ENCODE assay signal across 22 cellular contexts in genomic region chr12:1644113-1644512, GRCh38. TPM values are rescaled to one million over a fixed set of nuclear protein-coding genes. Genes with fewer than 3 reads are reported as not detected.
DNase-seq lines count a peak whose midpoint lies in the region; ATAC-seq and TF ChIP-seq lines count a peak whose summit lies in the region.
"Had no signal": no experiment of that assay in that cellular context is flagged by ENCODE, and none has a peak within 500 bp of the region (broad histone marks: within the 10 kb centered on the region; RNA-seq: fewer than 3 reads in every experiment).

No MANE protein-coding gene starts in this region.

- H3K27me3 ChIP-seq in sigmoid colon: no peaks in the 10 kb centered on the region
- H3K27me3 ChIP-seq: breast epithelium, heart left ventricle, thyroid gland had no signal

- H3K4me3 ChIP-seq in sigmoid colon: no peak overlapping the region
- H3K4me3 ChIP-seq: breast epithelium, heart left ventricle, psoas muscle, thyroid gland had no signal

- WGBS in sigmoid colon, 2 donors: 54 to 69% methylated on average over 3 of the region's 3 CpGs

- no peak for TF ChIP-seq EP300 in sigmoid colon (IDR thresholded peaks at IDR 0.05)

- peak; percentile 28 for ATAC-seq in SK-N-SH treated with all-trans-retinoic acid at 6 μM for 48 hours
- ATAC-seq in GM21528 (IDR thresholded peaks at IDR 0.05; ENCODE audit: low FRiP score, unreplicated experiment): no peak
- ATAC-seq: activated naive CD8-positive, alpha-beta T cell treated with anti-CD3 and anti-CD28 coated beads, Interleukin-2, amount 50 U/mL, for 24 hours had no signal

- intact Hi-C loops in sigmoid colon (cut with DNase I): loop anchor here (10.0 kb wide), 1 partner anchor 941 kb away; no protein-coding TSS in a partner anchor

- H3K4me1 Mint-ChIP-seq in immature natural killer cell: peaks cover 0 to 6% of the 10 kb centered on the region in 2 donors

- no peaks in the 10 kb centered on the region for H3K9me3 ChIP-seq in sigmoid colon
- H3K9me3 ChIP-seq: breast epithelium, heart left ventricle, psoas muscle, thyroid gland had no signal

- no peak overlapping the region for H3K27ac Mint-ChIP-seq in immature natural killer cell
- H3K27ac Mint-ChIP-seq: activated naive CD8-positive, alpha-beta T cell treated with anti-CD3 and anti-CD28 coated beads, Interleukin-2, amount 50 U/mL, for 24 hours; CD8-positive, alpha-beta memory T cell had no signal

- no peak for TF ChIP-seq CTCF in sigmoid colon (IDR thresholded peaks at IDR 0.05)

- H3K27me3 Mint-ChIP-seq in immature natural killer cell (ENCODE audit: low read depth in 3 of 3): peaks cover 0 to 2% (median 2%) of the 10 kb centered on the region in 3 donors

- DNase-seq in NCI-H1092 (lab: John Stamatoyannopoulos, UW): peak; percentile 54
- DNase-seq in islet precursor cell: peak; percentile 80
- DNase-seq in sigmoid colon: no peak
- DNase-seq in NCI-H1048 (lab: John Stamatoyannopoulos, UW): no peak
- DNase-seq in immature natural killer cell: no peak
- DNase-seq: activated CD4-positive, alpha-beta T cell treated with anti-CD3 and anti-CD28 coated beads, Interleukin-2, amount 50 U/mL, for 1 hour; activated CD8-positive, alpha-beta memory T cell treated with anti-CD3 and anti-CD28 coated beads, Interleukin-2, amount 50 U/mL, for 4 hours; activated naive CD8-positive, alpha-beta T cell treated with anti-CD3 and anti-CD28 coated beads, Interleukin-2, amount 50 U/mL, for 24 hours; CD8-positive, alpha-beta memory T cell; DND-41; MM.1S; NCI-H226; NK-92 treated with Interleukin-12 subunit alpha and Interleukin-12 subunit beta, amount 100 ng/mL, for 24 hours; stimulated activated naive CD4-positive, alpha-beta T cell; T-helper 2 cell had no signal

- H3K36me3 Mint-ChIP-seq in immature natural killer cell: no peaks in the 10 kb centered on the region
- H3K36me3 Mint-ChIP-seq: CD8-positive, alpha-beta memory T cell had no signal

- peak overlapping the region in 3 of 4 donors; percentile 58 to 77 (median 70) for H3K27ac ChIP-seq in sigmoid colon
- H3K27ac ChIP-seq: breast epithelium, psoas muscle, thyroid gland, VCaP had no signal

- H3K9me3 Mint-ChIP-seq in immature natural killer cell: no peaks in the 10 kb centered on the region
- H3K9me3 Mint-ChIP-seq: activated naive CD8-positive, alpha-beta T cell treated with anti-CD3 and anti-CD28 coated beads, Interleukin-2, amount 50 U/mL, for 24 hours; CD8-positive, alpha-beta memory T cell had no signal

- peaks cover 0 to 75% (median 46%) of the 10 kb centered on the region in 4 donors for H3K4me1 ChIP-seq in sigmoid colon

- no peak for TF ChIP-seq POLR2A in sigmoid colon (IDR thresholded peaks at IDR 0.05)

- H3K36me3 ChIP-seq in sigmoid colon: peaks cover 0 to 29% (median 7%) of the 10 kb centered on the region in 4 donors
- H3K36me3 ChIP-seq: breast epithelium, thyroid gland had no signal

- H3K4me3 Mint-ChIP-seq in immature natural killer cell: no peak overlapping the region
- H3K4me3 Mint-ChIP-seq: activated naive CD8-positive, alpha-beta T cell treated with anti-CD3 and anti-CD28 coated beads, Interleukin-2, amount 50 U/mL, for 24 hours; CD8-positive, alpha-beta memory T cell had no signal

TF ChIP-seq in SK-N-SH treated with all-trans-retinoic acid at 6 μM for 48 hours, 23 proteins besides CTCF, POLR2A, EP300 and RAD21:
- TF ChIP-seq GLIS3 (CRISPR knock-in tag; IDR thresholded peaks at IDR 0.05): no peak
- no peak for TF ChIP-seq POU6F1 (CRISPR knock-in tag; IDR thresholded peaks at IDR 0.05; ENCODE audit: borderline replicate concordance, low read depth)
- no peak for TF ChIP-seq ISL1 (CRISPR knock-in tag; IDR thresholded peaks at IDR 0.05)
- no peak for TF ChIP-seq ARNTL (CRISPR knock-in tag; IDR thresholded peaks at IDR 0.05; ENCODE audit: borderline replicate concordance, low read depth)
- no peak for TF ChIP-seq TOX (CRISPR knock-in tag; IDR thresholded peaks at IDR 0.05; ENCODE audit: borderline replicate concordance)
- TF ChIP-seq CSRNP3 (CRISPR knock-in tag; IDR thresholded peaks at IDR 0.05): no peak
- TF ChIP-seq CSDC2 (CRISPR knock-in tag; IDR thresholded peaks at IDR 0.05): no peak
- TF ChIP-seq ZC3H10 (CRISPR knock-in tag; IDR thresholded peaks at IDR 0.05): no peak
- TF ChIP-seq TSHZ2 (CRISPR knock-in tag; IDR thresholded peaks at IDR 0.05): no peak
- no peak for TF ChIP-seq ZFP30 (CRISPR knock-in tag; IDR thresholded peaks at IDR 0.05)
TF ChIP-seq in SK-N-SH treated with all-trans-retinoic acid at 6 μM for 48 hours: peak in this region for 0.

RNA-seq across cellular contexts. Expression of gene WNT5B, which starts 15.1 kb away (rescaled TPM):
- 10 to 100 TPM in 3 of 4 donors, 1 to 10 TPM in 1; 8.4 to 72.3 (median 22.1) TPM for total RNA-seq in sigmoid colon
- 1 to 10 TPM in 2 of 3 donors, under 1 TPM in 1; 0.69 to 3.5 (median 1.8) TPM for polyA plus RNA-seq in sigmoid colon
- polyA plus RNA-seq in immature natural killer cell: not detected
- total RNA-seq: CD8-positive, alpha-beta memory T cell had no signal
- polyA plus RNA-seq: CD8-positive, alpha-beta memory T cell had no signal

RNA-seq across cellular contexts. Expression of gene ADIPOR2, which starts 46.8 kb away (rescaled TPM):
- total RNA-seq in sigmoid colon: 10 to 100 TPM; 25.2 to 29.6 (median 27.9) TPM
- polyA plus RNA-seq in sigmoid colon: 10 to 100 TPM; 34.2 to 65.9 (median 41.6) TPM
- 10 to 100 TPM in 1 of 3 donors, 1 to 10 TPM in 2; 4.6 to 11.3 (median 4.7) TPM for polyA plus RNA-seq in immature natural killer cell

RNA-seq across cellular contexts. Expression of gene FBXL14, which starts 49.7 kb away (rescaled TPM):
- 10 to 100 TPM in 2 of 4 donors, 1 to 10 TPM in 2; 7.5 to 12.2 (median 10.0) TPM for total RNA-seq in sigmoid colon
- polyA plus RNA-seq in sigmoid colon: 10 to 100 TPM; 13.2 to 26.4 (median 20.8) TPM
- 10 to 100 TPM in 2 of 3 donors, 1 to 10 TPM in 1; 9.4 to 15.1 (median 11.1) TPM for polyA plus RNA-seq in immature natural killer cell

Comparison
In these comparisons a context has a peak if more than half of its experiments do, and no peak if none do; other contexts are left out.
1. DNase-seq: peak in NCI-H1092 (single experiment) and islet precursor cell (single experiment); none in sigmoid colon (single experiment), NCI-H1048 (single experiment) and immature natural killer cell (0 of 3).